1 cellular context compared by ENCODE assay signal in genomic region chr3:141307351-141308059, GRCh38.
TF ChIP-seq lines count a peak whose summit lies in the region.

No MANE protein-coding gene starts in this region.

TF ChIP-seq in GM23338, 12 proteins besides CTCF, POLR2A, EP300 and RAD21 (continued from another document):
- TF ChIP-seq ZNF462 (CRISPR knock-in tag; IDR thresholded peaks at IDR 0.05): no peak
- no peak for TF ChIP-seq CREB1 (CRISPR knock-in tag; IDR thresholded peaks at IDR 0.05; ENCODE audit: low read depth)
- no peak for TF ChIP-seq EZH2 (IDR thresholded peaks at IDR 0.05; ENCODE audit: low read depth, unreplicated experiment)
- TF ChIP-seq STAT1 (IDR thresholded peaks at IDR 0.05; ENCODE audit: unreplicated experiment): no peak
- no peak for TF ChIP-seq ZNF331 (CRISPR knock-in tag; IDR thresholded peaks at IDR 0.05; ENCODE audit: low read depth)
- TF ChIP-seq EZH2phosphoT487 (IDR thresholded peaks at IDR 0.05; ENCODE audit: unreplicated experiment): no peak
- no peak for TF ChIP-seq ETS1 (IDR thresholded peaks at IDR 0.05)
- TF ChIP-seq ZNF114 (CRISPR knock-in tag; IDR thresholded peaks at IDR 0.05): no peak
- no peak for TF ChIP-seq REST (IDR thresholded peaks at IDR 0.05; ENCODE audit: unreplicated experiment)
- no peak for TF ChIP-seq POLR2AphosphoS5 (IDR thresholded peaks at IDR 0.05; ENCODE audit: low read depth)
TF ChIP-seq in GM23338: peak in this region for 0.
